In genomic region chr6:130093546-130093945, GRCh38 we compare ENCODE assay signal across 19 cellular contexts.
A peak's percentile ranks its signal among the peaks of the same experiment; 100 is the strongest.
DNase-seq lines count a peak whose midpoint lies in the region; ATAC-seq and TF ChIP-seq lines count a peak whose summit lies in the region.
"Had no signal": no experiment of that assay in that cellular context is flagged by ENCODE, and none has a peak within 500 bp of the region (broad histone marks: within the 10 kb centered on the region; RNA-seq: fewer than 3 reads in every experiment).

No MANE protein-coding gene starts in this region.

- peaks cover 57% of the 10 kb centered on the region for H3K36me3 Mint-ChIP-seq in activated naive CD8-positive, alpha-beta T cell treated with anti-CD3 and anti-CD28 coated beads, Interleukin-2, amount 10 ng/mL, durations not matched to agents 7 days and 5 days
- H3K36me3 Mint-ChIP-seq in activated naive CD8-positive, alpha-beta T cell treated with anti-CD3 and anti-CD28 coated beads, Interleukin-2, amount 50 U/mL, for 24 hours (ENCODE audit: low read depth): peaks cover 44% of the 10 kb centered on the region
- peaks cover 17% of the 10 kb centered on the region for H3K36me3 Mint-ChIP-seq in T-helper 17 cell (ENCODE audit: low read depth)

- peaks cover 15% of the 10 kb centered on the region for H3K4me1 Mint-ChIP-seq in activated naive CD8-positive, alpha-beta T cell treated with anti-CD3 and anti-CD28 coated beads, Interleukin-2, amount 10 ng/mL, durations not matched to agents 7 days and 5 days
- H3K4me1 Mint-ChIP-seq in activated naive CD8-positive, alpha-beta T cell treated with anti-CD3 and anti-CD28 coated beads, Interleukin-2, amount 50 U/mL, for 24 hours: peaks cover 11% of the 10 kb centered on the region
- peaks cover 9% of the 10 kb centered on the region for H3K4me1 Mint-ChIP-seq in T-helper 17 cell

- H2AFZ ChIP-seq in DND-41 (ENCODE audit: low read depth, low read length): no peak overlapping the region

- peaks cover 4% of the 10 kb centered on the region for H3K9me3 Mint-ChIP-seq in activated naive CD8-positive, alpha-beta T cell treated with anti-CD3 and anti-CD28 coated beads, Interleukin-2, amount 10 ng/mL, durations not matched to agents 7 days and 5 days
- H3K9me3 Mint-ChIP-seq in activated naive CD8-positive, alpha-beta T cell treated with anti-CD3 and anti-CD28 coated beads, Interleukin-2, amount 50 U/mL, for 24 hours: peaks cover 4% of the 10 kb centered on the region
- H3K9me3 Mint-ChIP-seq: CD4-positive, alpha-beta T cell; CD8-positive, alpha-beta T cell had no signal

- no peaks in the 10 kb centered on the region for H3K79me2 ChIP-seq in DND-41 (ENCODE audit: insufficient read depth, low read length)

- POLR2A ChIA-PET in activated naive CD8-positive, alpha-beta T cell treated with anti-CD3 and anti-CD28 coated beads, Interleukin-2, amount 10 ng/mL, durations not matched to agents 7 days and 5 days (lab: Charles Lee): no interaction called here

- H3K27me3 ChIP-seq in DND-41 (ENCODE audit: insufficient read depth, low read length, poor library complexity): peaks cover 20% of the 10 kb centered on the region
- H3K27me3 ChIP-seq: BLaER1 treated with 17β-estradiol and CSF1 and Interleukin-3, amounts not matched to agents 10 nM and 100 nM had no signal

- ATAC-seq in activated naive CD8-positive, alpha-beta T cell treated with anti-CD3 and anti-CD28 coated beads, Interleukin-2, amount 10 ng/mL, durations not matched to agents 7 days and 5 days (ENCODE audit: low read depth): no peak
- ATAC-seq in activated naive CD8-positive, alpha-beta T cell treated with anti-CD3 and anti-CD28 coated beads, Interleukin-2, amount 50 U/mL, for 24 hours: no peak
- ATAC-seq in DND-41 (ENCODE audit: insufficient read depth, low read depth) (peak; percentile 73), T-helper 17 cell (no peak)
- ATAC-seq: A549; CD8-positive, alpha-beta T cell; GM12878 had no signal

- no peak for DNase-seq in activated naive CD8-positive, alpha-beta T cell treated with anti-CD3 and anti-CD28 coated beads, Interleukin-2, amount 10 ng/mL, durations not matched to agents 7 days and 5 days
- no peak for DNase-seq in activated naive CD8-positive, alpha-beta T cell treated with anti-CD3 and anti-CD28 coated beads, Interleukin-2, amount 50 U/mL, for 24 hours
- no peak for DNase-seq in DND-41
- no peak for DNase-seq in T-helper 17 cell
- no peak for DNase-seq in NCI-H524 (lab: John Stamatoyannopoulos, UW)
- DNase-seq: AML-193; Caco-2; Calu3; CD4-positive, alpha-beta T cell; CD8-positive, alpha-beta T cell; DMS79 treated with DMSO at 0.1 percent for 48 hours; EL; GDM1 had no signal

- TF ChIP-seq CTCF in DND-41 (IDR thresholded peaks at IDR 0.05; ENCODE audit: borderline replicate concordance, extremely low read depth, low read length, poor library complexity, severe bottlenecking): no peak

- H3K4me2 ChIP-seq in DND-41 (ENCODE audit: insufficient read depth, low read length): no peak overlapping the region
- H3K4me2 ChIP-seq: A549; BLaER1 treated with 17β-estradiol and CSF1 and Interleukin-3, amounts not matched to agents 10 nM and 100 nM had no signal

- no peaks in the 10 kb centered on the region for H3K27me3 Mint-ChIP-seq in activated naive CD8-positive, alpha-beta T cell treated with anti-CD3 and anti-CD28 coated beads, Interleukin-2, amount 10 ng/mL, durations not matched to agents 7 days and 5 days
- H3K27me3 Mint-ChIP-seq in activated naive CD8-positive, alpha-beta T cell treated with anti-CD3 and anti-CD28 coated beads, Interleukin-2, amount 50 U/mL, for 24 hours: no peaks in the 10 kb centered on the region
- no peaks in the 10 kb centered on the region for H3K27me3 Mint-ChIP-seq in T-helper 17 cell
- H3K27me3 Mint-ChIP-seq: B cell; CD4-positive, alpha-beta T cell had no signal

- no peaks in the 10 kb centered on the region for H3K4me1 ChIP-seq in DND-41 (ENCODE audit: insufficient read depth, low read length)
- H3K4me1 ChIP-seq: A549; BLaER1 treated with 17β-estradiol and CSF1 and Interleukin-3, amounts not matched to agents 10 nM and 100 nM; Caco-2 had no signal

- no peak overlapping the region for H3K4me3 ChIP-seq in DND-41 (ENCODE audit: low read depth in 1 of 2, low read length in 2 of 2)
- H3K4me3 ChIP-seq: A549; BLaER1 treated with 17β-estradiol and CSF1 and Interleukin-3, amounts not matched to agents 10 nM and 100 nM; GM12878 had no signal

- no peaks in the 10 kb centered on the region for H4K20me1 ChIP-seq in DND-41 (ENCODE audit: insufficient read depth, low read length)
- H4K20me1 ChIP-seq: BLaER1 treated with 17β-estradiol and CSF1 and Interleukin-3, amounts not matched to agents 10 nM and 100 nM had no signal

- peak overlapping the region; percentile 19 for H3K27ac Mint-ChIP-seq in activated naive CD8-positive, alpha-beta T cell treated with anti-CD3 and anti-CD28 coated beads, Interleukin-2, amount 10 ng/mL, durations not matched to agents 7 days and 5 days
- no peak overlapping the region for H3K27ac Mint-ChIP-seq in activated naive CD8-positive, alpha-beta T cell treated with anti-CD3 and anti-CD28 coated beads, Interleukin-2, amount 50 U/mL, for 24 hours
- peak overlapping the region; percentile 14 for H3K27ac Mint-ChIP-seq in T-helper 17 cell
- H3K27ac Mint-ChIP-seq: B cell; CD4-positive, alpha-beta T cell; CD8-positive, alpha-beta T cell had no signal

- H3K9me3 ChIP-seq in DND-41 (ENCODE audit: insufficient read depth, low read length, severe bottlenecking) (no peaks in the 10 kb centered on the region), T-helper 17 cell (ENCODE audit: control insufficient read depth, low read length, poor library complexity, severe bottlenecking) (no peaks in the 10 kb centered on the region)
- H3K9me3 ChIP-seq: A549, Caco-2 had no signal

- no peak overlapping the region for H3K27ac ChIP-seq in DND-41 (ENCODE audit: low read length)
- H3K27ac ChIP-seq: 22Rv1; A549; BLaER1 treated with 17β-estradiol and CSF1 and Interleukin-3, amounts not matched to agents 10 nM and 100 nM; C4-2B had no signal

- no peak overlapping the region for H3K4me3 Mint-ChIP-seq in activated naive CD8-positive, alpha-beta T cell treated with anti-CD3 and anti-CD28 coated beads, Interleukin-2, amount 10 ng/mL, durations not matched to agents 7 days and 5 days
- no peak overlapping the region for H3K4me3 Mint-ChIP-seq in activated naive CD8-positive, alpha-beta T cell treated with anti-CD3 and anti-CD28 coated beads, Interleukin-2, amount 50 U/mL, for 24 hours
- no peak overlapping the region for H3K4me3 Mint-ChIP-seq in T-helper 17 cell
- H3K4me3 Mint-ChIP-seq: B cell; CD4-positive, alpha-beta T cell; CD8-positive, alpha-beta T cell had no signal

- no peak overlapping the region for H3K9ac ChIP-seq in DND-41 (ENCODE audit: low read depth, low read length)
- H3K9ac ChIP-seq: BLaER1 treated with 17β-estradiol and CSF1 and Interleukin-3, amounts not matched to agents 10 nM and 100 nM had no signal

- H3K36me3 ChIP-seq in DND-41 (ENCODE audit: insufficient read depth, low read length): no peaks in the 10 kb centered on the region
